Comparison of ENCODE assay signal across 17 cellular contexts in the genomic region with DNA sequence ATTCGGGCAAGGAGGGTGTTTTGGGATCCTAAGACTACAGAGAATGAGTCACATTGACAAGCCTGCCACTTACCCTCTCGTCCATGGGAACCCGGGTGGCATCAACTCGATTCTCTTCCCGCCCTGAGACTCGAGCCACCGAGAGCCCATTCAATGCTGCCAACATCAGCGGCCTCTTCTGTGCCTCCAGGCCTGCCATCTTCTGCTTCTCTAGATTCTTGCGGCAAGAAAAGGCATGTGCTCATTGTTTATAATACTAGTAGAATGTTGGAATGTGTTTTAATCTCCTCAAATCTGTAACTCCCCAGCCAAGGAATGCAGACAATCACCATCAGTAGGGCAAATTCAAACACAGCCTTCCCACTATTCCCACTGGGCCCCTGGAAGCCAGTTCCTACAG.
A peak's percentile ranks its signal among the peaks of the same experiment; 100 is the strongest.
DNase-seq lines count a peak whose midpoint lies in the region; ATAC-seq and TF ChIP-seq lines count a peak whose summit lies in the region.
"Had no signal": no experiment of that assay in that cellular context is flagged by ENCODE, and none has a peak within 500 bp of the region (broad histone marks: within the 10 kb centered on the region; RNA-seq: fewer than 3 reads in every experiment).

No MANE protein-coding gene starts in this region.

- H3K14ac ChIP-seq in IMR-90 (replicated peaks; ENCODE audit: low read depth, low read length): peak overlapping the region; percentile 79; the same call in 1 of the 2 replicates

- no peaks in the 10 kb centered on the region for H4K20me1 ChIP-seq in IMR-90 (ENCODE audit: insufficient read depth, low read length)

- ATAC-seq in IMR-90 (ENCODE audit: low read depth) (peak; percentile 89), GM21723 (IDR thresholded peaks at IDR 0.05; ENCODE audit: unreplicated experiment) (no peak), GM21526 (IDR thresholded peaks at IDR 0.05; ENCODE audit: low FRiP score, unreplicated experiment) (no peak)
- no peak for ATAC-seq in activated CD8-positive, alpha-beta T cell treated with anti-CD3 and anti-CD28 coated beads, Interleukin-2, amount 10 ng/mL, durations not matched to agents 7 days and 5 days
- ATAC-seq: effector memory CD8-positive, alpha-beta T cell had no signal

- no peak overlapping the region for H3K4me2 ChIP-seq in IMR-90 (ENCODE audit: low read depth, low read length)

- H3K27ac ChIP-seq in IMR-90 (ENCODE audit: insufficient read depth, low read length): peak overlapping the region; percentile 76; the same call in 1 of the 2 replicates

- H2BK120ac ChIP-seq in IMR-90 (ENCODE audit: low read depth, low read length): peak overlapping the region; percentile 89

- H2AK5ac ChIP-seq in IMR-90 (ENCODE audit: low read depth, low read length): peak overlapping the region; percentile 87

- WGBS in IMR-90 (ENCODE audit: extremely low coverage in 2 of 2, insufficient read length in 1 of 2), 2 experiments: no CpG with 5 or more reads among the region's 9 CpGs

- H3K36me3 ChIP-seq in IMR-90 (ENCODE audit: control insufficient read depth, insufficient read depth, low read length): peaks cover 38% of the 10 kb centered on the region

- H2BK15ac ChIP-seq in IMR-90 (ENCODE audit: low read depth, low read length): peak overlapping the region; percentile 35; the same call in 2 of the 3 replicates

- no peaks in the 10 kb centered on the region for H3K9me3 ChIP-seq in IMR-90 (ENCODE audit: control insufficient read depth, insufficient read depth, low read length)

- H3K56ac ChIP-seq in IMR-90 (ENCODE audit: extremely low read depth, insufficient read depth, low read length): peak overlapping the region; percentile 63; the same call in 1 of the 2 replicates

- no peak overlapping the region for H3K9ac ChIP-seq in IMR-90 (ENCODE audit: low read depth, low read length)

- TF ChIP-seq CTCF in IMR-90 (conservative IDR thresholded peaks at IDR 0.05; ENCODE audit: low read depth, low read length) (no peak), choroid plexus epithelial cell (conservative IDR thresholded peaks at IDR 0.05; ENCODE audit: low read depth, low read length) (no peak)

- H3K27me3 Mint-ChIP-seq in activated CD8-positive, alpha-beta T cell treated with anti-CD3 and anti-CD28 coated beads, Interleukin-2, amount 10 ng/mL, durations not matched to agents 7 days and 5 days (ENCODE audit: low read depth): peaks cover 12% of the 10 kb centered on the region

- peaks cover 13% of the 10 kb centered on the region for H3K4me1 ChIP-seq in IMR-90 (ENCODE audit: control insufficient read depth, insufficient read depth, low read length)

- no TSS peak for BruUV-seq in IMR-90 (replicated peaks; lab: Mats Ljungman, UMichigan)

- H3K18ac ChIP-seq in IMR-90 (ENCODE audit: low read depth, low read length): peak overlapping the region; percentile 63

- in situ Hi-C loops in IMR-90 (cut with MboI; ENCODE audit: low sequenced_read_pairs): no loop called here

- H2AFZ ChIP-seq in IMR-90 (replicated peaks; ENCODE audit: low read length, poor library complexity): peak overlapping the region; percentile 61

- peak overlapping the region; percentile 70 for H4K91ac ChIP-seq in IMR-90 (ENCODE audit: insufficient read depth, low read depth, low read length)

- no peaks in the 10 kb centered on the region for H3K4me1 Mint-ChIP-seq in activated CD8-positive, alpha-beta T cell treated with anti-CD3 and anti-CD28 coated beads, Interleukin-2, amount 10 ng/mL, durations not matched to agents 7 days and 5 days (ENCODE audit: low read depth)

- dilution Hi-C loops in IMR-90 (cut with HindIII; ENCODE audit: low sequenced_read_pairs, unreplicated experiment): no loop called here

- H2BK5ac ChIP-seq in IMR-90 (ENCODE audit: low read depth, low read length, poor library complexity, severe bottlenecking): peak overlapping the region; percentile 63

- no peak overlapping the region for H3K27ac Mint-ChIP-seq in activated CD8-positive, alpha-beta T cell treated with anti-CD3 and anti-CD28 coated beads, Interleukin-2, amount 10 ng/mL, durations not matched to agents 7 days and 5 days
- H3K27ac Mint-ChIP-seq: effector memory CD8-positive, alpha-beta T cell; T-helper 1 cell treated with Interleukin-12 subunit alpha and Interleukin-12 subunit beta and Interleukin-4 antibody, amounts not matched to agents 30 μg/mL and 1 μg/mL, for 36 hours had no signal

- peaks cover 30 to 42% of the 10 kb centered on the region in 2 experiments for H3K79me1 ChIP-seq in IMR-90 (ENCODE audit: low read depth in 1 of 2, low read length in 2 of 2)

- no peak for TF ChIP-seq POLR2A in IMR-90 (IDR thresholded peaks at IDR 0.05; ENCODE audit: low read depth, low read length)

- H4K8ac ChIP-seq in IMR-90 (ENCODE audit: low read depth in 2 of 2, low read length in 2 of 2): peak overlapping the region in 1 of 2 experiments; percentile 63; a peak in 2 of 4 replicates

- intact Hi-C loops in IMR-90 (cut with micrococcal nuclease): loop anchor here (5.0 kb wide), 1 partner anchor 174 kb away; the partner anchor contains the start of gene PTPN14

- H2BK20ac ChIP-seq in IMR-90 (ENCODE audit: low read depth, low read length): peak overlapping the region; percentile 90

- H2AK9ac ChIP-seq in IMR-90 (replicated peaks; ENCODE audit: low read depth, low read length, poor library complexity): peak overlapping the region; percentile 23

- no peak for TF ChIP-seq RAD21 in IMR-90 (IDR thresholded peaks at IDR 0.05; ENCODE audit: low read length)

- H4K5ac ChIP-seq in IMR-90 (ENCODE audit: low read depth, low read length): peak overlapping the region; percentile 38

- H3K9me1 ChIP-seq in IMR-90 (ENCODE audit: insufficient read depth, low read length): peaks cover 10% of the 10 kb centered on the region

- no peaks in the 10 kb centered on the region for H3K9me3 Mint-ChIP-seq in activated CD8-positive, alpha-beta T cell treated with anti-CD3 and anti-CD28 coated beads, Interleukin-2, amount 10 ng/mL, durations not matched to agents 7 days and 5 days (ENCODE audit: insufficient read depth)
- H3K9me3 Mint-ChIP-seq: effector memory CD8-positive, alpha-beta T cell; T-helper 1 cell treated with Interleukin-12 subunit alpha and Interleukin-12 subunit beta and Interleukin-4 antibody, amounts not matched to agents 30 μg/mL and 1 μg/mL, for 36 hours had no signal

- peak overlapping the region; percentile 81 for H3K4ac ChIP-seq in IMR-90 (ENCODE audit: low read depth, low read length)

- H3K36me3 Mint-ChIP-seq in activated CD8-positive, alpha-beta T cell treated with anti-CD3 and anti-CD28 coated beads, Interleukin-2, amount 10 ng/mL, durations not matched to agents 7 days and 5 days (ENCODE audit: low read depth): no peaks in the 10 kb centered on the region

- CTCF ChIA-PET in IMR-90 (lab: Yijun Ruan, JAX): interaction anchor here (0.5 to 0.7 kb wide), 2 partner anchors 11 to 164 kb away, joined by 3 to 4 read pairs; no protein-coding TSS in a partner anchor
- CTCF ChIA-PET in activated CD8-positive, alpha-beta T cell treated with anti-CD3 and anti-CD28 coated beads, Interleukin-2, amount 10 ng/mL, durations not matched to agents 7 days and 5 days (lab: Charles Lee): no interaction called here

- no peak overlapping the region for H3K4me3 Mint-ChIP-seq in activated CD8-positive, alpha-beta T cell treated with anti-CD3 and anti-CD28 coated beads, Interleukin-2, amount 10 ng/mL, durations not matched to agents 7 days and 5 days
- H3K4me3 Mint-ChIP-seq: effector memory CD8-positive, alpha-beta T cell; T-helper 1 cell treated with Interleukin-12 subunit alpha and Interleukin-12 subunit beta and Interleukin-4 antibody, amounts not matched to agents 30 μg/mL and 1 μg/mL, for 36 hours had no signal

- H3K4me3 ChIP-seq in IMR-90 (ENCODE audit: insufficient read depth, low read depth, low read length): no peak overlapping the region
- no peak overlapping the region for H3K4me3 ChIP-seq in choroid plexus epithelial cell (ENCODE audit: low read depth, low read length)

- peak; percentile 80 for DNase-seq in AG08395 (ENCODE audit: low spot score)
- DNase-seq in IMR-90: peak; percentile 80
- peak; percentile 74 for DNase-seq in choroid plexus epithelial cell (ENCODE audit: low read depth)
- DNase-seq in myocyte (ENCODE audit: low read depth): peak; percentile 64
- DNase-seq in retina: no peak
- DNase-seq in activated CD8-positive, alpha-beta T cell treated with anti-CD3 and anti-CD28 coated beads, Interleukin-2, amount 10 ng/mL, durations not matched to agents 7 days and 5 days: no peak
- DNase-seq: activated CD4-positive, alpha-beta T cell treated with anti-CD3 and anti-CD28 coated beads for 48 hours; AML-193; anterior cingulate cortex; DND-41; effector memory CD8-positive, alpha-beta T cell; NCI-H1048; NCI-H446 treated with DMSO at 0.1 percent for 48 hours; OCI-M1 had no signal

- peak overlapping the region; percentile 73; the same call in 1 of the 2 replicates for H3K23ac ChIP-seq in IMR-90 (ENCODE audit: low read depth, low read length)

- POLR2A ChIA-PET in IMR-90 (lab: Charles Lee; ENCODE audit: unreplicated experiment): no interaction called here
- POLR2A ChIA-PET in activated CD8-positive, alpha-beta T cell treated with anti-CD3 and anti-CD28 coated beads, Interleukin-2, amount 10 ng/mL, durations not matched to agents 7 days and 5 days (lab: Charles Lee): no interaction called here

- no peaks in the 10 kb centered on the region for H3K27me3 ChIP-seq in IMR-90 (ENCODE audit: control insufficient read depth, insufficient read depth, low read length)

TF ChIP-seq in IMR-90, 13 proteins besides CTCF, POLR2A, EP300 and RAD21 (continues in another document):
- TF ChIP-seq NFE2L2 (IDR thresholded peaks at IDR 0.05; ENCODE audit: low read depth, low read length): no peak
- TF ChIP-seq CEBPB (IDR thresholded peaks at IDR 0.05; ENCODE audit: low read depth, low read length): 0 out of 2 replicates have a peak, but pooled peaks have one; percentile 29
- TF ChIP-seq SMC3 (IDR thresholded peaks at IDR 0.05; ENCODE audit: low read depth, low read length): peak; percentile 13; the same call in 1 of the 2 replicates
- TF ChIP-seq RCOR1 (IDR thresholded peaks at IDR 0.05; ENCODE audit: insufficient replicate concordance, low read length): no peak
- TF ChIP-seq, protein P1, sequence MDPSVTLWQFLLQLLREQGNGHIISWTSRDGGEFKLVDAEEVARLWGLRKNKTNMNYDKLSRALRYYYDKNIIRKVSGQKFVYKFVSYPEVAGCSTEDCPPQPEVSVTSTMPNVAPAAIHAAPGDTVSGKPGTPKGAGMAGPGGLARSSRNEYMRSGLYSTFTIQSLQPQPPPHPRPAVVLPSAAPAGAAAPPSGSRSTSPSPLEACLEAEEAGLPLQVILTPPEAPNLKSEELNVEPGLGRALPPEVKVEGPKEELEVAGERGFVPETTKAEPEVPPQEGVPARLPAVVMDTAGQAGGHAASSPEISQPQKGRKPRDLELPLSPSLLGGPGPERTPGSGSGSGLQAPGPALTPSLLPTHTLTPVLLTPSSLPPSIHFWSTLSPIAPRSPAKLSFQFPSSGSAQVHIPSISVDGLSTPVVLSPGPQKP (IDR thresholded peaks at IDR 0.05; ENCODE audit: borderline replicate concordance, low read depth, low read length): no peak
- TF ChIP-seq MXI1 (IDR thresholded peaks at IDR 0.05; ENCODE audit: borderline replicate concordance, low read depth, low read length): 0 out of 2 replicates have a peak, but pooled peaks have one; percentile 42
- TF ChIP-seq RFX5 (IDR thresholded peaks at IDR 0.05; ENCODE audit: low read depth, low read length): no peak
- TF ChIP-seq FOS (IDR thresholded peaks at IDR 0.05; ENCODE audit: low read depth, low read length): no peak

Comparison
In these comparisons a context has a peak if more than half of its experiments do, and no peak if none do; other contexts are left out.
1. DNase-seq: peak in AG08395 (single experiment), IMR-90 (single experiment), choroid plexus epithelial cell (single experiment) and myocyte (single experiment); none in retina (single experiment) and activated CD8-positive, alpha-beta T cell treated with anti-CD3 and anti-CD28 coated beads, Interleukin-2, amount 10 ng/mL, durations not matched to agents 7 days and 5 days (single experiment).